In the genomic region with DNA sequence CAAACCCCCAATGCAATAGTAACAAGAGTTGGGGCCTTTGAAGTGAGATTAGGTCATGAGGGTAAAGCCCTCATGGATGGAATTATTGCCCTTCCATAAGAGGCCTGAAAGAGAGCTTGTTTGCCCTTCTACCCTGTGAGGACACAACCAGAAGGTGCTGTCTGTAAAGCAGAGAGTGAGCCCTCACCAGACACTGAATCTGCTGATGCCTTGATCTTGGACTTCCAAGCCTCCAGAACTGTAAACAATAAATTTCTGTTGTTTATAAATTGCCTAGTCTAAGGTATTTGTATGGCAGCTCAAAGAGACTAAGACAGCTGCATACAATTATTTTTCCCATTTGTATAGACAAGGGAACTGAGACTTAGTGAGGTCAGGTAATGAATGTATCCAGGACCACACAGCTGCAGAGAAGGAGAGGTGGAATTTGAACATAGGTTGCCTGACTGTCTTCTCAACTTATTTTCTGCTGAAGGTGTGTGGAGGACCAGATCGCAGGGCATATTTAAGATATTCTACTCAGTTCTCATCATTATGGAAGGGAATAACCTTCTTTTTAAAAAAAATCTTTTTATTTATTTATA, we compare ENCODE assay signal across 24 cellular contexts. TPM values are rescaled to one million over a fixed set of nuclear protein-coding genes. Genes with fewer than 3 reads are reported as not detected.
A peak's percentile ranks its signal among the peaks of the same experiment; 100 is the strongest.
DNase-seq lines count a peak whose midpoint lies in the region; ATAC-seq, FAIRE-seq and TF ChIP-seq lines count a peak whose summit lies in the region.
"Had no signal": no experiment of that assay in that cellular context is flagged by ENCODE, and none has a peak within 500 bp of the region (broad histone marks: within the 10 kb centered on the region; RNA-seq: fewer than 3 reads in every experiment).

No MANE protein-coding gene starts in this region.

- no peak overlapping the region for H3K27ac Mint-ChIP-seq in stimulated activated memory B cell treated with anti-CD40 and anti-IgM and Interleukin-4, amounts not matched to agents 10 μg/mL and 1 μg/mL and 100 μg/mL, for 72 hours
- H3K27ac Mint-ChIP-seq in activated naive CD8-positive, alpha-beta T cell treated with anti-CD3 and anti-CD28 coated beads for 36 hours: no peak overlapping the region
- H3K27ac Mint-ChIP-seq: CD4-positive, CD25-positive, alpha-beta regulatory T cell had no signal

- no peak overlapping the region for H3K4me3 Mint-ChIP-seq in stimulated activated memory B cell treated with anti-CD40 and anti-IgM and Interleukin-4, amounts not matched to agents 10 μg/mL and 1 μg/mL and 100 μg/mL, for 72 hours
- H3K4me3 Mint-ChIP-seq in activated naive CD8-positive, alpha-beta T cell treated with anti-CD3 and anti-CD28 coated beads for 36 hours: no peak overlapping the region
- H3K4me3 Mint-ChIP-seq: CD4-positive, CD25-positive, alpha-beta regulatory T cell; CD8-positive, alpha-beta memory T cell had no signal

- peak; percentile 8 for ATAC-seq in stimulated activated memory B cell treated with anti-CD40 and anti-IgM and Interleukin-4, amounts not matched to agents 10 μg/mL and 1 μg/mL and 100 μg/mL, for 72 hours

- H3K27ac ChIP-seq in SJCRH30: peak overlapping the region; percentile 31; the same call in 1 of the 2 replicates
- H3K27ac ChIP-seq: GM23248, HL-60 had no signal

- no peaks in the 10 kb centered on the region for H3K4me1 Mint-ChIP-seq in stimulated activated memory B cell treated with anti-CD40 and anti-IgM and Interleukin-4, amounts not matched to agents 10 μg/mL and 1 μg/mL and 100 μg/mL, for 72 hours
- H3K4me1 Mint-ChIP-seq in activated naive CD8-positive, alpha-beta T cell treated with anti-CD3 and anti-CD28 coated beads for 36 hours: peaks cover under 1% of the 10 kb centered on the region

- H3K27me3 Mint-ChIP-seq in stimulated activated memory B cell treated with anti-CD40 and anti-IgM and Interleukin-4, amounts not matched to agents 10 μg/mL and 1 μg/mL and 100 μg/mL, for 72 hours: peaks cover 22% of the 10 kb centered on the region
- peaks cover 14% of the 10 kb centered on the region for H3K27me3 Mint-ChIP-seq in activated naive CD8-positive, alpha-beta T cell treated with anti-CD3 and anti-CD28 coated beads for 36 hours
- H3K27me3 Mint-ChIP-seq: CD4-positive, CD25-positive, alpha-beta regulatory T cell had no signal

- H3K4me3 ChIP-seq in SJCRH30: no peak overlapping the region
- H3K4me3 ChIP-seq: GM23248 had no signal

- H3K36me3 ChIP-seq in SJCRH30: no peaks in the 10 kb centered on the region
- H3K36me3 ChIP-seq: BE2C had no signal

- no peaks in the 10 kb centered on the region for H3K9me3 Mint-ChIP-seq in stimulated activated memory B cell treated with anti-CD40 and anti-IgM and Interleukin-4, amounts not matched to agents 10 μg/mL and 1 μg/mL and 100 μg/mL, for 72 hours
- peaks cover 6% of the 10 kb centered on the region for H3K9me3 Mint-ChIP-seq in activated naive CD8-positive, alpha-beta T cell treated with anti-CD3 and anti-CD28 coated beads for 36 hours
- H3K9me3 Mint-ChIP-seq: CD8-positive, alpha-beta memory T cell had no signal

- no peaks in the 10 kb centered on the region; the same call in 1 of the 2 replicates for H3K9me3 ChIP-seq in SJCRH30 (replicated peaks)
- H3K9me3 ChIP-seq: BE2C had no signal

- no peaks in the 10 kb centered on the region for H3K27me3 ChIP-seq in SJCRH30
- H3K27me3 ChIP-seq: BE2C had no signal

- peaks cover 5% of the 10 kb centered on the region; the same call in 1 of the 2 replicates for H3K4me1 ChIP-seq in SJCRH30
- H3K4me1 ChIP-seq: BE2C had no signal

- TF ChIP-seq POLR2A in GM12891 (IDR thresholded peaks at IDR 0.05; ENCODE audit: low read depth, low read length): no peak

- DNase-seq in GM12891 (ENCODE audit: insufficient read length, low spot score) (no peak), H4 (ENCODE audit: low spot score) (peak; percentile 44), SJCRH30 (peak; percentile 76 to 85)
- no peak for DNase-seq in activated naive CD8-positive, alpha-beta T cell treated with anti-CD3 and anti-CD28 coated beads for 36 hours
- DNase-seq in stimulated activated naive CD4-positive, alpha-beta T cell treated with Interleukin-2 at 50 U/mL for 16 hours (lab: John Stamatoyannopoulos, UW): no peak
- DNase-seq in activated effector memory CD4-positive, alpha-beta T cell treated with Interleukin-2 at 50 U/mL for 16 hours: no peak
- DNase-seq: ACHN; BE2C; C1 segment of cervical spinal cord; CD4-positive, CD25-positive, alpha-beta regulatory T cell; CD8-positive, alpha-beta memory T cell; COR-L47; DMS 273 treated with DMSO at 0.1 percent for 48 hours; DMS79; GDM1; GM23248; HCEC 1CT; KBM-7 had no signal

- no peaks in the 10 kb centered on the region for H3K36me3 Mint-ChIP-seq in stimulated activated memory B cell treated with anti-CD40 and anti-IgM and Interleukin-4, amounts not matched to agents 10 μg/mL and 1 μg/mL and 100 μg/mL, for 72 hours
- H3K36me3 Mint-ChIP-seq in activated naive CD8-positive, alpha-beta T cell treated with anti-CD3 and anti-CD28 coated beads for 36 hours: peaks cover 3% of the 10 kb centered on the region
- H3K36me3 Mint-ChIP-seq: CD4-positive, CD25-positive, alpha-beta regulatory T cell had no signal

- no peak for FAIRE-seq in GM12891 (lab: Jason Lieb, UNC)
- FAIRE-seq: A204.1, H54 had no signal

TF ChIP-seq in GM12891, 5 proteins besides CTCF, POLR2A, EP300 and RAD21:
- no peak for TF ChIP-seq TAF1 (IDR thresholded peaks at IDR 0.05; ENCODE audit: low read depth, low read length)
- peak; percentile 52 for TF ChIP-seq SPI1 (IDR thresholded peaks at IDR 0.05; ENCODE audit: low read depth, low read length)

RNA-seq across cellular contexts. Expression of gene IL23R, which starts 18.7 kb away (rescaled TPM):
- 1.1 TPM for polyA plus RNA-seq in GM12891 (2012; ENCODE audit: low read depth, missing spikeins)
- not detected in 2 replicates for total RNA-seq in H4 (2014; rRNA removed; shearing (Covaris generic))
- total RNA-seq in SJCRH30 (2014; rRNA removed; shearing (Covaris generic)): not detected in 2 replicates
- under 1 TPM in 1 of 2 experiments, not detected in 1; 0.08 TPM for total RNA-seq in activated naive CD8-positive, alpha-beta T cell treated with anti-CD3 and anti-CD28 coated beads for 36 hours
- total RNA-seq: CD4-positive, CD25-positive, alpha-beta regulatory T cell; Daoy; GM23248 had no signal
- polyA plus RNA-seq: GM23248 had no signal

RNA-seq across cellular contexts. Expression of gene C1orf141, which starts 50.2 kb away (rescaled TPM):
- polyA plus RNA-seq in GM12891 (2012; ENCODE audit: low read depth, missing spikeins): not detected
- total RNA-seq in H4 (2014; rRNA removed; shearing (Covaris generic)): not detected in 2 replicates
- 0.14 TPM in 1 of 2 replicates, not detected in the other for total RNA-seq in SJCRH30 (2014; rRNA removed; shearing (Covaris generic))
- not detected for total RNA-seq in activated naive CD8-positive, alpha-beta T cell treated with anti-CD3 and anti-CD28 coated beads for 36 hours
- total RNA-seq: CD4-positive, CD25-positive, alpha-beta regulatory T cell; CD8-positive, alpha-beta memory T cell; Daoy; GM23248; HT1080 had no signal
- polyA plus RNA-seq: CD4-positive, CD25-positive, alpha-beta regulatory T cell; CD8-positive, alpha-beta memory T cell; GM23248 had no signal

Comparison
In these comparisons a context has a peak if more than half of its experiments do, and no peak if none do; other contexts are left out.
1. DNase-seq: peak in H4 (single experiment) and SJCRH30 (2 of 2); none in GM12891 (single experiment), activated naive CD8-positive, alpha-beta T cell treated with anti-CD3 and anti-CD28 coated beads for 36 hours (single experiment), stimulated activated naive CD4-positive, alpha-beta T cell treated with Interleukin-2 at 50 U/mL for 16 hours (single experiment) and activated effector memory CD4-positive, alpha-beta T cell treated with Interleukin-2 at 50 U/mL for 16 hours (single experiment).